Comparison of ENCODE assay signal across 8 cellular contexts in the genomic region with DNA sequence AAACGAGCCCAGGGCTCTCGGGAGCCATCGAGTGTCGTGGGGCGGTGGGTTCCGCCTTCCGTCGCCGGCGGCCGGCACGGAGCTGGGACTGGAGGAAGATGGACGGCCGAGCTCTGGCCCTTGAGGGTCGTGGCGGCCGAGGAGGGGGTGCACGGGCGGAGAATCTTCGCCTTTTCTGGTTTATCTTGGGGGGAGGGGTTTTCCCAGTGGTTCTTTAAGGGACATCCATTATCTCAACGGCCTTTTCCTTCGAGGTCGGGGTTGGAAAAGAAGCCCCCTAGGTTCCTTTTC. TPM values are rescaled to one million over a fixed set of nuclear protein-coding genes. Genes with fewer than 3 reads are reported as not detected.
A peak's percentile ranks its signal among the peaks of the same experiment; 100 is the strongest.
DNase-seq lines count a peak whose midpoint lies in the region; ATAC-seq and TF ChIP-seq lines count a peak whose summit lies in the region.

No MANE protein-coding gene starts in this region.

- no peaks in the 10 kb centered on the region for H3K27me3 Mint-ChIP-seq in CD4-positive, alpha-beta T cell
- peaks cover 2% of the 10 kb centered on the region for H3K27me3 Mint-ChIP-seq in activated T-helper 1 cell treated with anti-CD3 and anti-CD28 coated beads, Interleukin-12 subunit alpha, Interleukin-12 subunit beta, Interleukin-2, Interleukin-4 antibody, amounts not matched to agents 30 ng/mL and 10 ng/mL and 1 ng/mL, durations not matched to agents 14 hours and 24 hours and 36 hours (ENCODE audit: insufficient read depth)
- H3K27me3 Mint-ChIP-seq in stimulated activated memory B cell treated with anti-CD40 and anti-IgM and Interleukin-4, amounts not matched to agents 10 μg/mL and 1 μg/mL and 100 μg/mL, for 72 hours, result no peaks in the 10 kb centered on the region

- H3K4me3 Mint-ChIP-seq in CD4-positive, alpha-beta T cell, result peak overlapping the region; percentile 100
- H3K4me3 Mint-ChIP-seq in activated T-helper 1 cell treated with anti-CD3 and anti-CD28 coated beads, Interleukin-12 subunit alpha, Interleukin-12 subunit beta, Interleukin-2, Interleukin-4 antibody, amounts not matched to agents 30 ng/mL and 10 ng/mL and 1 ng/mL, durations not matched to agents 14 hours and 24 hours and 36 hours, result peak overlapping the region; percentile 90
- peak overlapping the region; percentile 81 for H3K4me3 Mint-ChIP-seq in stimulated activated memory B cell treated with anti-CD40 and anti-IgM and Interleukin-4, amounts not matched to agents 10 μg/mL and 1 μg/mL and 100 μg/mL, for 72 hours

- POLR2A ChIA-PET in CD4-positive, alpha-beta T cell (lab: Charles Lee), result interaction anchor here (0.6 to 2.1 kb wide), 12 partner anchors 9 to 838 kb away, joined by 3 to 16 read pairs (median 4); a partner anchor contains a TSS

- H3K27ac Mint-ChIP-seq in CD4-positive, alpha-beta T cell, result peak overlapping the region; percentile 98
- peak overlapping the region; percentile 86 for H3K27ac Mint-ChIP-seq in activated T-helper 1 cell treated with anti-CD3 and anti-CD28 coated beads, Interleukin-12 subunit alpha, Interleukin-12 subunit beta, Interleukin-2, Interleukin-4 antibody, amounts not matched to agents 30 ng/mL and 10 ng/mL and 1 ng/mL, durations not matched to agents 14 hours and 24 hours and 36 hours
- H3K27ac Mint-ChIP-seq in stimulated activated memory B cell treated with anti-CD40 and anti-IgM and Interleukin-4, amounts not matched to agents 10 μg/mL and 1 μg/mL and 100 μg/mL, for 72 hours, result peak overlapping the region; percentile 84

- H3K4me1 Mint-ChIP-seq in CD4-positive, alpha-beta T cell (ENCODE audit: low read depth), result peaks cover 16% of the 10 kb centered on the region
- peaks cover 14% of the 10 kb centered on the region for H3K4me1 Mint-ChIP-seq in activated T-helper 1 cell treated with anti-CD3 and anti-CD28 coated beads, Interleukin-12 subunit alpha, Interleukin-12 subunit beta, Interleukin-2, Interleukin-4 antibody, amounts not matched to agents 30 ng/mL and 10 ng/mL and 1 ng/mL, durations not matched to agents 14 hours and 24 hours and 36 hours (ENCODE audit: low read depth)
- H3K4me1 Mint-ChIP-seq in stimulated activated memory B cell treated with anti-CD40 and anti-IgM and Interleukin-4, amounts not matched to agents 10 μg/mL and 1 μg/mL and 100 μg/mL, for 72 hours, result peaks cover 9% of the 10 kb centered on the region

- WGBS in iPS DF 6.9 (ENCODE audit: insufficient coverage, insufficient read length), result no CpG with 5 or more reads among the region's 23 CpGs

- H3K9me3 Mint-ChIP-seq in CD4-positive, alpha-beta T cell, result no peaks in the 10 kb centered on the region
- H3K9me3 Mint-ChIP-seq in activated T-helper 1 cell treated with anti-CD3 and anti-CD28 coated beads, Interleukin-12 subunit alpha, Interleukin-12 subunit beta, Interleukin-2, Interleukin-4 antibody, amounts not matched to agents 30 ng/mL and 10 ng/mL and 1 ng/mL, durations not matched to agents 14 hours and 24 hours and 36 hours, result no peaks in the 10 kb centered on the region
- no peaks in the 10 kb centered on the region for H3K9me3 Mint-ChIP-seq in stimulated activated memory B cell treated with anti-CD40 and anti-IgM and Interleukin-4, amounts not matched to agents 10 μg/mL and 1 μg/mL and 100 μg/mL, for 72 hours

- DNase-seq in CD4-positive, alpha-beta T cell, result no peak
- DNase-seq in HFF-Myc (ENCODE audit: extremely low read depth, low read depth), result no peak
- DNase-seq in activated T-helper 1 cell treated with anti-CD3 and anti-CD28 coated beads, Interleukin-12 subunit alpha, Interleukin-12 subunit beta, Interleukin-2, Interleukin-4 antibody, amounts not matched to agents 30 ng/mL and 10 ng/mL and 1 ng/mL, durations not matched to agents 14 hours and 24 hours and 36 hours (ENCODE audit: low spot score), result no peak
- no peak for DNase-seq in iPS DF 6.9 (ENCODE audit: low read depth, low spot score)
- DNase-seq in SIG-M5 treated with dmso at 0.1 percent for 504 hours (lab: John Stamatoyannopoulos, UW; ENCODE audit: unreplicated experiment), result no peak
- no peak for DNase-seq in DMS 273 treated with DMSO at 0.1 percent for 48 hours (lab: John Stamatoyannopoulos, UW)
- no peak for DNase-seq in LoVo (ENCODE audit: low spot score)

- H3K36me3 Mint-ChIP-seq in CD4-positive, alpha-beta T cell (ENCODE audit: low read depth), result peaks cover 46% of the 10 kb centered on the region
- peaks cover 22% of the 10 kb centered on the region for H3K36me3 Mint-ChIP-seq in activated T-helper 1 cell treated with anti-CD3 and anti-CD28 coated beads, Interleukin-12 subunit alpha, Interleukin-12 subunit beta, Interleukin-2, Interleukin-4 antibody, amounts not matched to agents 30 ng/mL and 10 ng/mL and 1 ng/mL, durations not matched to agents 14 hours and 24 hours and 36 hours (ENCODE audit: low read depth)
- H3K36me3 Mint-ChIP-seq in stimulated activated memory B cell treated with anti-CD40 and anti-IgM and Interleukin-4, amounts not matched to agents 10 μg/mL and 1 μg/mL and 100 μg/mL, for 72 hours, result peaks cover 20% of the 10 kb centered on the region

- CTCF ChIA-PET in CD4-positive, alpha-beta T cell (lab: Charles Lee), result no interaction called here

- H3K9me3 ChIP-seq in CD4-positive, alpha-beta T cell (ENCODE audit: control insufficient read depth, low read length), result no peaks in the 10 kb centered on the region
- no peaks in the 10 kb centered on the region for H3K9me3 ChIP-seq in iPS DF 6.9 (ENCODE audit: control insufficient read depth, insufficient read depth, low read length)

- H3K27me3 ChIP-seq in CD4-positive, alpha-beta T cell (ENCODE audit: control insufficient read depth, insufficient read depth, low read length), result no peaks in the 10 kb centered on the region
- H3K27me3 ChIP-seq in iPS DF 6.9 (ENCODE audit: control insufficient read depth, insufficient read depth, low read length), result no peaks in the 10 kb centered on the region

- no peak for TF ChIP-seq CTCF in CD4-positive, alpha-beta T cell (IDR thresholded peaks at IDR 0.05)
- no peak for TF ChIP-seq CTCF in HFF-Myc (IDR thresholded peaks at IDR 0.05; ENCODE audit: low read depth, low read length, missing control alignments)

- intact Hi-C loops in CD4-positive, alpha-beta T cell (cut with DNase I, micrococcal nuclease), result loop anchor here (2.0 to 10.0 kb wide), 8 partner anchors 167 to 649 kb away; a partner anchor contains a TSS
- intact Hi-C loops in activated T-helper 1 cell treated with anti-CD3 and anti-CD28 coated beads, Interleukin-12 subunit alpha, Interleukin-12 subunit beta, Interleukin-2, Interleukin-4 antibody, amounts not matched to agents 30 ng/mL and 10 ng/mL and 1 ng/mL, durations not matched to agents 14 hours and 24 hours and 36 hours (cut with micrococcal nuclease), result loop anchor here (1.0 to 10.0 kb wide), 8 partner anchors 121 to 463 kb away; a partner anchor contains a TSS

- ATAC-seq in CD4-positive, alpha-beta T cell (ENCODE audit: poor library complexity), result no peak
- ATAC-seq in stimulated activated memory B cell treated with anti-CD40 and anti-IgM and Interleukin-4, amounts not matched to agents 10 μg/mL and 1 μg/mL and 100 μg/mL, for 72 hours, result no peak

- H3K4me1 ChIP-seq in iPS DF 6.9 (ENCODE audit: control insufficient read depth, insufficient read depth, low read length), result no peaks in the 10 kb centered on the region

- H3K4me3 ChIP-seq in HFF-Myc (replicated peaks; ENCODE audit: low read depth, low read length) (peak overlapping the region; percentile 96), iPS DF 6.9 (ENCODE audit: low read length) (peak overlapping the region; percentile 84)

- H3K27ac ChIP-seq in CD4-positive, alpha-beta T cell (ENCODE audit: low read depth, low read length), result peak overlapping the region; percentile 85
- H3K27ac ChIP-seq in iPS DF 6.9 (ENCODE audit: low read length), result no peak overlapping the region

- H3K36me3 ChIP-seq in iPS DF 6.9 (ENCODE audit: control insufficient read depth, insufficient read depth, low read length), result peaks cover 12% of the 10 kb centered on the region

RNA-seq across cellular contexts. Expression of a gene that starts 0.6 kb away (rescaled TPM):
- 10 to 100 TPM; 68.9 to 82.2 TPM for total RNA-seq in CD4-positive, alpha-beta T cell
- 102 and 106 TPM in 2 replicates for total RNA-seq in activated T-helper 1 cell treated with anti-CD3 and anti-CD28 coated beads, Interleukin-12 subunit alpha, Interleukin-12 subunit beta, Interleukin-2, Interleukin-4 antibody, amounts not matched to agents 30 ng/mL and 10 ng/mL and 1 ng/mL, durations not matched to agents 14 hours and 24 hours and 36 hours
